In the genomic region with DNA sequence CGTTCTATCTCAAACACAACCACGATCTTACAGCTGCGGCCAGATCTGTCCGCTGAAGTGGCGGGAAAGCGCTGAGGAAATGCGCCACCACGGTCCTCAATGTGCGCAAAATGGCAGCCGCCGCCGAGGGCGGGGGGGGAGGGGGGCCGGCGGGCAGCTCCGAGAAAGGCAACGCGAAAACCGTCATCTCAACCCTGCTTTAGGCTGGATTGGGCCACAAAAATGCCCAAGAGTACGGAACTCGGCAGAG, we compare ENCODE assay signal across 8 cellular contexts. TPM values are rescaled to one million over a fixed set of nuclear protein-coding genes. Genes with fewer than 3 reads are reported as not detected.
A peak's percentile ranks its signal among the peaks of the same experiment; 100 is the strongest.
DNase-seq lines count a peak whose midpoint lies in the region; ATAC-seq, FAIRE-seq and TF ChIP-seq lines count a peak whose summit lies in the region.

No MANE protein-coding gene starts in this region.

- peak overlapping the region; percentile 84 to 99 for H3K27ac ChIP-seq in lung (ENCODE audit: low read depth in 1 of 2, low read length in 1 of 2)

- H3K9me3 ChIP-seq in lung (ENCODE audit: control insufficient read depth in 2 of 2, insufficient read depth in 1 of 2, low read length in 1 of 2): no peaks in the 10 kb centered on the region

- H3K27me3 ChIP-seq in lung (ENCODE audit: control insufficient read depth, insufficient read depth): no peaks in the 10 kb centered on the region

- H3K4me3 ChIP-seq in HFF-Myc (replicated peaks; ENCODE audit: low read depth, low read length): peak overlapping the region; percentile 68
- peak overlapping the region; percentile 89 for H3K4me3 ChIP-seq in lung

- no peak for TF ChIP-seq POLR2A in GM12892 (IDR thresholded peaks at IDR 0.05; ENCODE audit: low read depth, low read length)

- DNase-seq in GM12892 (ENCODE audit: insufficient read length) (peak; percentile 59), HFF-Myc (ENCODE audit: extremely low read depth, low read depth) (no peak), NCI-H1417 treated with DMSO at 0.1 percent for 48 hours (lab: John Stamatoyannopoulos, UW) (peak; percentile 54), dermis blood vessel endothelial cell (peak; percentile 65), lung (ENCODE audit: low spot score) (peak; percentile 67)
- peak; percentile 68 to 72 for DNase-seq in activated CD4-positive, alpha-beta T cell treated with anti-CD3 and anti-CD28 coated beads for 4 hours
- DNase-seq in stimulated activated CD4-positive, alpha-beta T cell treated with anti-CD3 and anti-CD28 coated beads, TNF-alpha, amount 100 ng/mL, for 48 hours (ENCODE audit: low read depth in 3 of 3): peak; percentile 50 to 67 (median 58)

- TF ChIP-seq CTCF in HFF-Myc (IDR thresholded peaks at IDR 0.05; ENCODE audit: low read depth, low read length, missing control alignments) (no peak), lung (IDR thresholded peaks at IDR 0.05; ENCODE audit: control extremely low read depth, extremely low read depth) (no peak)

- FAIRE-seq in GM12892 (lab: Jason Lieb, UNC): no peak

- H3K36me3 ChIP-seq in lung (ENCODE audit: control insufficient read depth in 2 of 2, insufficient read depth in 2 of 2, low read length in 2 of 2): peaks cover 9 to 28% of the 10 kb centered on the region in 2 donors

- ATAC-seq in lung (ENCODE audit: insufficient read depth, low FRiP score): peak; percentile 64
- ATAC-seq in GM18519 (IDR thresholded peaks at IDR 0.05; ENCODE audit: low FRiP score, unreplicated experiment): no peak

- 0 to 1% methylated on average over 17 to 21 of the region's 21 CpGs for WGBS in lung, 2 donors

- peaks cover 3 to 8% of the 10 kb centered on the region in 2 donors for H3K4me1 ChIP-seq in lung (ENCODE audit: control insufficient read depth in 2 of 2, insufficient read depth in 2 of 2, low read length in 2 of 2)

RNA-seq across cellular contexts. Expression of a gene that starts 0.4 kb away (rescaled TPM):
- 274 TPM for polyA plus RNA-seq in GM12892 (2012; ENCODE audit: missing spikeins)
- total RNA-seq in dermis blood vessel endothelial cell (145 and 170 TPM in 2 replicates), lung (100 to 1,000 TPM in 1 of 2 donors, 10 to 100 TPM in 1; 95.1 to 108 TPM)
- polyA plus RNA-seq in lung: 100 to 1,000 TPM; 151 to 155 TPM

RNA-seq across cellular contexts. Expression of a gene that starts 27.3 kb away (rescaled TPM):
- polyA plus RNA-seq in GM12892 (2012; ENCODE audit: missing spikeins): 26.0 TPM
- 12.6 and 16.7 TPM in 2 replicates for total RNA-seq in dermis blood vessel endothelial cell
- total RNA-seq in lung: 10 to 100 TPM; 10.6 to 11.3 TPM
- polyA plus RNA-seq in lung: 10 to 100 TPM in 1 of 2 donors, 1 to 10 TPM in 1; 7.1 to 18.5 TPM
